ENCODE assay signal across 3 cellular contexts in genomic region chr10:89458289-89458688, GRCh38.
TF ChIP-seq lines count a peak whose summit lies in the region.

No MANE protein-coding gene starts in this region.

TF ChIP-seq in HCT116, 20 proteins besides CTCF, POLR2A, EP300 and RAD21:
- TF ChIP-seq JUND (IDR thresholded peaks at IDR 0.05) (peak; percentile 45), FOSL1 (IDR thresholded peaks at IDR 0.05; ENCODE audit: low read depth) (0 out of 2 replicates have a peak, but pooled peaks have one; percentile 15), EZH2phosphoT487 (IDR thresholded peaks at IDR 0.05; ENCODE audit: borderline replicate concordance) (no peak), YY1 (IDR thresholded peaks at IDR 0.05; ENCODE audit: extremely low read depth, insufficient replicate concordance, low read depth, low read length) (no peak)

TF ChIP-seq in SK-N-SH, 30 proteins besides CTCF, POLR2A, EP300 and RAD21:
- TF ChIP-seq FOXJ3 (CRISPR knock-in tag; IDR thresholded peaks at IDR 0.05) (no peak), REST (IDR thresholded peaks at IDR 0.05; ENCODE audit: low read depth, low read length) (no peak), TEAD4 (IDR thresholded peaks at IDR 0.05; ENCODE audit: borderline replicate concordance, insufficient read depth) (no peak), RFX5 (IDR thresholded peaks at IDR 0.05; ENCODE audit: low read length) (no peak), POLR2AphosphoS5 (IDR thresholded peaks at IDR 0.05; ENCODE audit: low read depth, low read length) (no peak), USF1 (IDR thresholded peaks at IDR 0.05; ENCODE audit: borderline replicate concordance, low read depth) (no peak), USF2 (IDR thresholded peaks at IDR 0.05; ENCODE audit: borderline replicate concordance, low read depth, low read length) (no peak), JUND (IDR thresholded peaks at IDR 0.05) (peak; percentile 52), TCF12 (IDR thresholded peaks at IDR 0.05) (peak; percentile 24; the same call in 1 of the 2 replicates), FOSL2 (IDR thresholded peaks at IDR 0.05; ENCODE audit: borderline replicate concordance, low read depth) (peak; percentile 54; the same call in 1 of the 2 replicates), NFIC (IDR thresholded peaks at IDR 0.05; ENCODE audit: borderline replicate concordance) (peak; percentile 58; the same call in 1 of the 2 replicates), CHD2 (IDR thresholded peaks at IDR 0.05; ENCODE audit: low read length, partially characterized antibody) (no peak), YY1 (IDR thresholded peaks at IDR 0.05; ENCODE audit: low read depth) (no peak), RXRA (IDR thresholded peaks at IDR 0.05; ENCODE audit: borderline replicate concordance, low read depth) (no peak), TAF1 (IDR thresholded peaks at IDR 0.05; ENCODE audit: borderline replicate concordance, low read depth, low read length) (no peak), ELF1 (IDR thresholded peaks at IDR 0.05) (no peak)
TF ChIP-seq in SK-N-SH: peak in this region for 4.

TF ChIP-seq in GM23338, 12 proteins besides CTCF, POLR2A, EP300 and RAD21:
- TF ChIP-seq POLR2AphosphoS5 (IDR thresholded peaks at IDR 0.05; ENCODE audit: low read depth) (no peak), JUNB (IDR thresholded peaks at IDR 0.05; ENCODE audit: unreplicated experiment) (no peak), ZNF114 (CRISPR knock-in tag; IDR thresholded peaks at IDR 0.05) (no peak), ZNF331 (CRISPR knock-in tag; IDR thresholded peaks at IDR 0.05; ENCODE audit: low read depth) (no peak), EZH2 (IDR thresholded peaks at IDR 0.05; ENCODE audit: low read depth, unreplicated experiment) (no peak)
- TF ChIP-seq, protein P1, sequence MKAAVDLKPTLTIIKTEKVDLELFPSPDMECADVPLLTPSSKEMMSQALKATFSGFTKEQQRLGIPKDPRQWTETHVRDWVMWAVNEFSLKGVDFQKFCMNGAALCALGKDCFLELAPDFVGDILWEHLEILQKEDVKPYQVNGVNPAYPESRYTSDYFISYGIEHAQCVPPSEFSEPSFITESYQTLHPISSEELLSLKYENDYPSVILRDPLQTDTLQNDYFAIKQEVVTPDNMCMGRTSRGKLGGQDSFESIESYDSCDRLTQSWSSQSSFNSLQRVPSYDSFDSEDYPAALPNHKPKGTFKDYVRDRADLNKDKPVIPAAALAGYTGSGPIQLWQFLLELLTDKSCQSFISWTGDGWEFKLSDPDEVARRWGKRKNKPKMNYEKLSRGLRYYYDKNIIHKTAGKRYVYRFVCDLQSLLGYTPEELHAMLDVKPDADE (IDR thresholded peaks at IDR 0.05), result no peak
